ENCODE assay signal across 8 cellular contexts in the genomic region with DNA sequence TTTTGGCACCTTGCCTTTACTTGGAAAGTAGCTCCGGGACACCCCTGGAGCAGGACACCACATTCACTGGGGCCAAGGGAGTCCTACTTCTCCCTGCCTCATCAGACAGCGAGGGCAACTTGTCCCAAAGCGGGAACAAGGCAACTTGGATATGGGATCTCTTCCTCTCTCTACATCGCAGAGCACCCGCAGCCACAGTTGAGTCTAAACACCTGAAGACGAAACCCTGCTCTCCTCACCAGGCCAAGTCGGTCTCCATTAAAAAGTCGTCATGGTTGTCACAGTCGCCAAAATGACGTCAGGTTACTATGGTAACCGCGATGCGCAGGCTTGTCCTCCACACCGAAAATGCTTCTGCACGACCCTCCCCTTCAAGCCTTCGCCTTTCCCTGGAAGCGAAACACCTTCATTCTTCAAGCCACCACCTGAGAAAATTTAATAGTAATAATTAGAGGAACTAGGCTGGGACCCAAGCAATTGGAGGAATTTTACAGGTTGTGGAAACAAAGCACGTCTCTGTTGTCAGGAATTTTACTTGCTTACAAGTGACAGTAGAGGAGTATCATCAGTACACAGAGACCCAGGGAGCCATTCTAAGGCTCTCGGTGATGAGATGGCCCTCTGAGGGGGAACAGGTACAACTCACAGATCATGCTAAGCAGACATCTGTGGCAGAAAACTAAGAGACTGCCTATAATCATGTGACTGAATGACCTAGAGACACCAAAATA. TPM values are rescaled to one million over a fixed set of nuclear protein-coding genes. Genes with fewer than 3 reads are reported as not detected.
DNase-seq lines count a peak whose midpoint lies in the region; ATAC-seq and TF ChIP-seq lines count a peak whose summit lies in the region.

No MANE protein-coding gene starts in this region.

- ATAC-seq in GM23338: peak; percentile 87

- H3K4me3 ChIP-seq in GM08714 (ENCODE audit: low read length): peak overlapping the region; percentile 72
- peak overlapping the region; percentile 66 for H3K4me3 ChIP-seq in GM23338
- H3K4me3 ChIP-seq in fibroblast of mammary gland (ENCODE audit: control insufficient read depth, low read depth, low read length): peak overlapping the region; percentile 3
- peak overlapping the region; percentile 36 to 41 for H3K4me3 ChIP-seq in neutrophil (ENCODE audit: low read depth in 1 of 2, low read length in 1 of 2)
- H3K4me3 ChIP-seq in testis: peak overlapping the region in 1 of 2 donors; percentile 38

- H3K4me1 Mint-ChIP-seq in GM23338: no peaks in the 10 kb centered on the region; the same call in 2 of the 3 replicates

- peak overlapping the region; percentile 97 for H3K4me3 Mint-ChIP-seq in GM23338

- no peaks in the 10 kb centered on the region for H3K36me3 ChIP-seq in GM23338 (ENCODE audit: insufficient read depth)
- H3K36me3 ChIP-seq in neutrophil: no peaks in the 10 kb centered on the region
- no peaks in the 10 kb centered on the region for H3K36me3 ChIP-seq in testis (ENCODE audit: low read depth, missing control alignments)

- DNase-seq in GM23338 (ENCODE audit: low spot score) (peak; percentile 84), NCI-H1930 (lab: John Stamatoyannopoulos, UW) (peak; percentile 28 to 55), activated T-cell treated with anti-CD3 and anti-CD28 coated beads for 4 hours (peak; percentile 48), fibroblast of mammary gland (ENCODE audit: low read depth) (peak; percentile 51), testis (peak; percentile 73), DMS 273 treated with DMSO at 0.1 percent for 48 hours (lab: John Stamatoyannopoulos, UW) (no peak)

- H3K4me1 ChIP-seq in GM23338 (ENCODE audit: insufficient read depth) (no peaks in the 10 kb centered on the region), neutrophil (ENCODE audit: control insufficient read depth in 1 of 2, insufficient read depth in 1 of 2, low read depth in 1 of 2, low read length in 1 of 2) (peaks cover 5% of the 10 kb centered on the region in 2 experiments), testis (no peaks in the 10 kb centered on the region)

- H2AFZ ChIP-seq in GM23338: peak overlapping the region; percentile 95; the same call in 1 of the 2 replicates

- H4K20me1 ChIP-seq in GM23338 (replicated peaks; ENCODE audit: insufficient read depth): no peaks in the 10 kb centered on the region

- TF ChIP-seq CTCF in GM23338 (conservative IDR thresholded peaks at IDR 0.05; ENCODE audit: low read depth in 2 of 2) (no peak), fibroblast of mammary gland (conservative IDR thresholded peaks at IDR 0.05; ENCODE audit: control insufficient read depth, insufficient read depth, low read depth, low read length) (no peak), neutrophil (IDR thresholded peaks at IDR 0.05) (no peak), testis (IDR thresholded peaks at IDR 0.05) (no peak)

- H3K9me3 Mint-ChIP-seq in GM23338: no peaks in the 10 kb centered on the region

- intact Hi-C loops in testis (cut with DNase I; ENCODE audit: low total_unique reads): no loop called here

- H3K4me2 ChIP-seq in GM23338: peak overlapping the region; percentile 84

- TF ChIP-seq POLR2A in testis (IDR thresholded peaks at IDR 0.05): no peak

- no peaks in the 10 kb centered on the region for H3F3A ChIP-seq in GM23338 (replicated peaks; ENCODE audit: low read depth)

- H3K27me3 ChIP-seq in GM23338 (ENCODE audit: insufficient read depth) (no peaks in the 10 kb centered on the region), neutrophil (no peaks in the 10 kb centered on the region), testis (no peaks in the 10 kb centered on the region)

- no peaks in the 10 kb centered on the region for H3K9me3 ChIP-seq in neutrophil
- H3K9me3 ChIP-seq in testis: no peaks in the 10 kb centered on the region

- no peaks in the 10 kb centered on the region for H3K79me2 ChIP-seq in GM23338 (replicated peaks; ENCODE audit: insufficient read depth)

- peak overlapping the region; percentile 98 for H3K27ac Mint-ChIP-seq in GM23338

- H3K27ac ChIP-seq in GM23338 (ENCODE audit: low read depth) (no peak overlapping the region), neutrophil (no peak overlapping the region), testis (no peak overlapping the region)

- H3K27me3 Mint-ChIP-seq in GM23338 (ENCODE audit: insufficient read depth, low read depth, poor library complexity): peaks cover 3% of the 10 kb centered on the region

- no peaks in the 10 kb centered on the region for H3K36me3 Mint-ChIP-seq in GM23338 (ENCODE audit: low read depth)

- 27 to 43% methylated on average over 14 to 19 of the region's 19 CpGs for WGBS in testis, 2 donors

- no peaks in the 10 kb centered on the region for H3K9me2 ChIP-seq in GM23338 (ENCODE audit: insufficient read depth)

TF ChIP-seq in GM23338, 12 proteins besides CTCF, POLR2A, EP300 and RAD21:
- TF ChIP-seq JUNB (IDR thresholded peaks at IDR 0.05; ENCODE audit: unreplicated experiment) (no peak), POLR2AphosphoS5 (IDR thresholded peaks at IDR 0.05; ENCODE audit: low read depth) (peak; percentile 53), CREB1 (CRISPR knock-in tag; IDR thresholded peaks at IDR 0.05; ENCODE audit: low read depth) (peak; percentile 95)
- TF ChIP-seq, protein P1, sequence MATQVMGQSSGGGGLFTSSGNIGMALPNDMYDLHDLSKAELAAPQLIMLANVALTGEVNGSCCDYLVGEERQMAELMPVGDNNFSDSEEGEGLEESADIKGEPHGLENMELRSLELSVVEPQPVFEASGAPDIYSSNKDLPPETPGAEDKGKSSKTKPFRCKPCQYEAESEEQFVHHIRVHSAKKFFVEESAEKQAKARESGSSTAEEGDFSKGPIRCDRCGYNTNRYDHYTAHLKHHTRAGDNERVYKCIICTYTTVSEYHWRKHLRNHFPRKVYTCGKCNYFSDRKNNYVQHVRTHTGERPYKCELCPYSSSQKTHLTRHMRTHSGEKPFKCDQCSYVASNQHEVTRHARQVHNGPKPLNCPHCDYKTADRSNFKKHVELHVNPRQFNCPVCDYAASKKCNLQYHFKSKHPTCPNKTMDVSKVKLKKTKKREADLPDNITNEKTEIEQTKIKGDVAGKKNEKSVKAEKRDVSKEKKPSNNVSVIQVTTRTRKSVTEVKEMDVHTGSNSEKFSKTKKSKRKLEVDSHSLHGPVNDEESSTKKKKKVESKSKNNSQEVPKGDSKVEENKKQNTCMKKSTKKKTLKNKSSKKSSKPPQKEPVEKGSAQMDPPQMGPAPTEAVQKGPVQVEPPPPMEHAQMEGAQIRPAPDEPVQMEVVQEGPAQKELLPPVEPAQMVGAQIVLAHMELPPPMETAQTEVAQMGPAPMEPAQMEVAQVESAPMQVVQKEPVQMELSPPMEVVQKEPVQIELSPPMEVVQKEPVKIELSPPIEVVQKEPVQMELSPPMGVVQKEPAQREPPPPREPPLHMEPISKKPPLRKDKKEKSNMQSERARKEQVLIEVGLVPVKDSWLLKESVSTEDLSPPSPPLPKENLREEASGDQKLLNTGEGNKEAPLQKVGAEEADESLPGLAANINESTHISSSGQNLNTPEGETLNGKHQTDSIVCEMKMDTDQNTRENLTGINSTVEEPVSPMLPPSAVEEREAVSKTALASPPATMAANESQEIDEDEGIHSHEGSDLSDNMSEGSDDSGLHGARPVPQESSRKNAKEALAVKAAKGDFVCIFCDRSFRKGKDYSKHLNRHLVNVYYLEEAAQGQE (IDR thresholded peaks at IDR 0.05; ENCODE audit: unreplicated experiment): no peak

RNA-seq across cellular contexts. Expression of a gene that starts 30.5 kb away (rescaled TPM):
- 18.0 and 25.4 TPM in 2 replicates for total RNA-seq in GM23338 (2014; rRNA removed; shearing (Covaris generic))
- polyA plus RNA-seq in GM23338 (2016; fragmentation: Nextera tagmentation; extraction: Ambion mirVana) (125 and 148 TPM in 2 replicates), testis (ENCODE audit: insufficient read depth, low read depth, low replicate concordance) (62.6 TPM)
- total RNA-seq in testis: 100 to 1,000 TPM; 132 to 149 TPM

RNA-seq across cellular contexts. Expression of a gene that starts 35.6 kb away (rescaled TPM):
- not detected in 2 replicates for total RNA-seq in GM23338 (2014; rRNA removed; shearing (Covaris generic))
- polyA plus RNA-seq in GM23338 (2016; fragmentation: Nextera tagmentation; extraction: Ambion mirVana) (1.1 and 2.0 TPM in 2 replicates), testis (ENCODE audit: insufficient read depth, low read depth, low replicate concordance) (5.3 TPM)
- total RNA-seq in testis: 10 to 100 TPM; 29.5 to 37.9 TPM

RNA-seq across cellular contexts. Expression of a gene that starts 52.9 kb away (rescaled TPM):
- 5.0 and 5.2 TPM in 2 replicates for total RNA-seq in GM23338 (2014; rRNA removed; shearing (Covaris generic))
- polyA plus RNA-seq in GM23338 (2016; fragmentation: Nextera tagmentation; extraction: Ambion mirVana): 30.6 and 31.1 TPM in 2 replicates
- 10 to 100 TPM; 56.7 to 65.8 TPM for total RNA-seq in testis
- polyA plus RNA-seq in testis (ENCODE audit: insufficient read depth, low read depth, low replicate concordance): 62.0 TPM

Comparison
In these comparisons a context has a peak if more than half of its experiments do, and no peak if none do; other contexts are left out.
1. RNA of a gene that starts 35.6 kb away (total RNA-seq): 29.5 to 37.9 TPM in testis; not detected in GM23338; every median in the first group is over 10 times any median in the second.